ENCODE assay signal across 23 cellular contexts in the genomic region with DNA sequence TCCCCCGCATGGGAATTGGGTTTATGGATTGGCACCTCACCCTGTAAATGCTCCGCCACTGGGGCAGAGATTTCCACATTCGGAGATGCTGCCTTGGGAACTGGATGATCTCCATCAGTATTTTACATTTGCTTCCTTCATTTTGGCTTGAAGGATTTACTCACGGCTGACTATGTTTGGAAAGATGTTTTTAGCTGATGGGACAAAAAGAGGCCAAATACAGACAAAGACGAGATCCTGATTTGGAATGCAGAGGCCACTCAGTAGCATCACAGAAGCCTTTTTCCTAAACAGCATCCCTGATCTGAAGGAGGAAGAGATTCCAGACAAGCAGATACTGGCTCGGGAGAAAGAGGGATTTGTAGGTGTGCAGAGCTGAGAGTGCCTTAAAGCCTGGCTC.
"Had no signal": no experiment of that assay in that cellular context is flagged by ENCODE, and none has a peak within 500 bp of the region (broad histone marks: within the 10 kb centered on the region; RNA-seq: fewer than 3 reads in every experiment).

No MANE protein-coding gene starts in this region.

- H3K4me3 ChIP-seq: adrenal gland, MG63, Peyer's patch, SJCRH30 had no signal

- H3K36me3 ChIP-seq: adrenal gland, MG63, Peyer's patch, SJCRH30 had no signal

- H3K9ac ChIP-seq: SK-N-SH had no signal

- H3K27me3 ChIP-seq: adrenal gland, MG63, Peyer's patch, SJCRH30 had no signal

- H3K4me2 ChIP-seq: SK-N-SH had no signal

- DNase-seq: activated CD4-positive, alpha-beta T cell treated with anti-CD3 and anti-CD28 coated beads for 4 hours; activated CD8-positive, alpha-beta memory T cell treated with anti-CD3 and anti-CD28 coated beads, Interleukin-2, amount 50 U/mL, for 4 hours; activated CD8-positive, alpha-beta T cell treated with anti-CD3 and anti-CD28 coated beads for 36 hours; activated gamma-delta T cell treated with Interleukin-2 at 50 U/mL for 16 hours; activated naive CD4-positive, alpha-beta T cell treated with anti-CD3 and anti-CD28 coated beads, Interleukin-2, amount 10 ng/mL, durations not matched to agents 7 days and 5 days; activated naive CD8-positive, alpha-beta T cell treated with anti-CD3 and anti-CD28 coated beads for 36 hours; activated T-cell treated with anti-CD3 and anti-CD28 coated beads, Interleukin-2, amount 50 U/mL, for 72 hours; adrenal gland; cerebellar nuclear complex; MG63; NCI-H1105 treated with DMSO at 0.1 percent for 48 hours; NCI-H1436 treated with DMSO at 0.1 percent for 48 hours; NCI-H187; NCI-H2081; NCI-H510A treated with DMSO at 0.1 percent for 48 hours; NCI-H69; Peyer's patch; Right ventricle myocardium superior; SJCRH30; SK-N-SH; T-helper 1 cell had no signal

- H3K4me1 ChIP-seq: adrenal gland, Peyer's patch, SJCRH30 had no signal

- ATAC-seq: activated CD4-positive, CD25-positive, alpha-beta regulatory T cell treated with anti-CD3 and anti-CD28 coated beads, Interleukin-2, amount 50 U/mL, for 24 hours; activated CD8-positive, alpha-beta T cell treated with anti-CD3 and anti-CD28 coated beads for 36 hours; activated T-cell treated with anti-CD3 and anti-CD28 coated beads, Interleukin-2, amount 50 U/mL, for 72 hours had no signal

- H3K27ac ChIP-seq: adrenal gland, Peyer's patch, RWPE1, SJCRH30 had no signal

- H3K9me3 ChIP-seq: adrenal gland, MG63, Peyer's patch, SJCRH30, SK-N-SH had no signal
